Comparison of ENCODE assay signal across 9 cellular contexts in the genomic region with DNA sequence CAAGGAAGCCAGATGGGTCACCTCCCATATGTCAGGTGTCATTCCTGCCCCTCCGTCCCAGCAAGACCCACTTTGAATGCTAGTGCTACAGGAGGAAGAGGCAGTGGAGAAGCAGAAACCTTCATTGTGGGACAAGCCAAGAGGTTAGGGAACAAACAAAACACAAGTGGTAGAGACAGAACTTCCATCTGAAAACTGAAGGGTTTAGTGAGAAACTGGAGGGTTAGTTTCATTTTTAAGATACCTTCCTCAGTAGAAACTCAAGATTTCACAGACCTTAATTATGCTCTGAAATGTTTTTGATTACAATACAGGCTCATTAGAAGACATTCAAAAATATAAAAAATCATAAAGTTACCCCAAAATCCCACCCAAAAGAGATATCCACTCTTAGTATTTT. TPM values are rescaled to one million over a fixed set of nuclear protein-coding genes. Genes with fewer than 3 reads are reported as not detected.
DNase-seq lines count a peak whose midpoint lies in the region; ATAC-seq and TF ChIP-seq lines count a peak whose summit lies in the region.
"Had no signal": no experiment of that assay in that cellular context is flagged by ENCODE, and none has a peak within 500 bp of the region (broad histone marks: within the 10 kb centered on the region; RNA-seq: fewer than 3 reads in every experiment).

No MANE protein-coding gene starts in this region.

- H3K36me3 ChIP-seq in esophagus squamous epithelium: peaks cover 0 to 36% (median 0%) of the 10 kb centered on the region in 3 donors
- peaks cover 3% of the 10 kb centered on the region for H3K36me3 ChIP-seq in skeletal muscle satellite cell (ENCODE audit: insufficient read depth, low read length)
- no peaks in the 10 kb centered on the region for H3K36me3 ChIP-seq in PC-9 (ENCODE audit: low read depth)
- H3K36me3 ChIP-seq: MG63 had no signal

- H3K9me2 ChIP-seq in PC-9 (ENCODE audit: insufficient read depth): no peaks in the 10 kb centered on the region

- no peak overlapping the region for H2AFZ ChIP-seq in PC-9

- H3K9me3 ChIP-seq in esophagus squamous epithelium (no peaks in the 10 kb centered on the region), skeletal muscle satellite cell (replicated peaks; ENCODE audit: low read length) (no peaks in the 10 kb centered on the region), PC-9 (ENCODE audit: insufficient read depth, low read depth) (no peaks in the 10 kb centered on the region)
- H3K9me3 ChIP-seq: MG63 had no signal

- H3K4me3 ChIP-seq in esophagus squamous epithelium (no peak overlapping the region), skeletal muscle satellite cell (ENCODE audit: low read length) (peak overlapping the region; percentile 55), PC-9 (no peak overlapping the region)
- H3K4me3 ChIP-seq: MG63 had no signal

- no peak for TF ChIP-seq POLR2A in esophagus squamous epithelium (IDR thresholded peaks at IDR 0.05)

- DNase-seq in OCI-M1 (lab: John Stamatoyannopoulos, UW) (peak; percentile 3), esophagus squamous epithelium (lab: John Stamatoyannopoulos, UW) (no peak), PC-9 (no peak), ecto neural progenitor cell (ENCODE audit: low spot score) (no peak), iPS-NIHi11 (ENCODE audit: low spot score) (no peak)
- DNase-seq: MG63 had no signal

- H3K27me3 ChIP-seq in esophagus squamous epithelium: no peaks in the 10 kb centered on the region
- H3K27me3 ChIP-seq in skeletal muscle satellite cell (ENCODE audit: control insufficient read depth, insufficient read depth, low read length): no peaks in the 10 kb centered on the region
- no peaks in the 10 kb centered on the region for H3K27me3 ChIP-seq in PC-9 (ENCODE audit: insufficient read depth, low read depth)
- H3K27me3 ChIP-seq: MG63 had no signal

- H3K4me2 ChIP-seq in skeletal muscle satellite cell (ENCODE audit: low read length) (peak overlapping the region; percentile 81), PC-9 (no peak overlapping the region)

- H3F3A ChIP-seq in PC-9 (ENCODE audit: insufficient read depth, low read depth): peaks cover 12% of the 10 kb centered on the region; the same call in 1 of the 2 replicates

- no peaks in the 10 kb centered on the region for H4K20me1 ChIP-seq in PC-9 (ENCODE audit: insufficient read depth)

- H3K79me2 ChIP-seq in PC-9 (ENCODE audit: low read depth): no peaks in the 10 kb centered on the region

- ATAC-seq in GM21786 (IDR thresholded peaks at IDR 0.05; ENCODE audit: unreplicated experiment) (peak; percentile 26), GM21381 (IDR thresholded peaks at IDR 0.05; ENCODE audit: unreplicated experiment) (no peak)

- no TSS peak for BruUV-seq in PC-9 (replicated peaks; lab: Mats Ljungman, UMichigan)

- peak overlapping the region; percentile 13 to 72 (median 68) for H3K27ac ChIP-seq in esophagus squamous epithelium
- no peak overlapping the region for H3K27ac ChIP-seq in PC-9

- CTCF ChIA-PET in PC-9 (lab: Charles Lee): interaction anchor here (0.6 kb wide), 1 partner anchor 524 kb away, joined by 7 read pairs; no protein-coding TSS in a partner anchor

- TF ChIP-seq CTCF in esophagus squamous epithelium (IDR thresholded peaks at IDR 0.05) (no peak), PC-9 (conservative IDR thresholded peaks at IDR 0.05) (no peak)

- intact Hi-C loops in esophagus squamous epithelium (cut with DNase I): no loop called here
- intact Hi-C loops in PC-9 (cut with micrococcal nuclease; ENCODE audit: unreplicated experiment): no loop called here

- peak overlapping the region; percentile 35 for H3K9ac ChIP-seq in skeletal muscle satellite cell (ENCODE audit: low read depth, low read length)

- POLR2A ChIA-PET in PC-9 (lab: Charles Lee; ENCODE audit: unreplicated experiment): no interaction called here

- H3K4me1 ChIP-seq in esophagus squamous epithelium: peaks cover 0 to 36% (median 13%) of the 10 kb centered on the region in 3 donors
- H3K4me1 ChIP-seq in skeletal muscle satellite cell (ENCODE audit: control insufficient read depth, insufficient read depth, low read length): peaks cover 30% of the 10 kb centered on the region
- H3K4me1 ChIP-seq in PC-9 (replicated peaks; ENCODE audit: insufficient read depth): peaks cover 19% of the 10 kb centered on the region

- 43 to 50% methylated on average over 1 of the region's 1 CpG for WGBS in esophagus squamous epithelium, 2 donors

RNA-seq across cellular contexts. Expression of a gene that starts 24.3 kb away (rescaled TPM):
- total RNA-seq in esophagus squamous epithelium (10 to 100 TPM; 13.4 to 21.7 (median 16.6) TPM), PC-9 (2021) (15.4 and 18.5 TPM in 2 replicates)
- 4.3 and 4.8 TPM in 2 replicates for total RNA-seq in skeletal muscle satellite cell (2012; rRNA removed)

RNA-seq across cellular contexts. Expression of a gene that starts 24.4 kb away (rescaled TPM):
- total RNA-seq in esophagus squamous epithelium: 10 to 100 TPM in 2 of 4 donors, 1 to 10 TPM in 2; 6.5 to 14.2 (median 9.3) TPM
- 3.3 and 3.5 TPM in 2 replicates for total RNA-seq in skeletal muscle satellite cell (2012; rRNA removed)
- total RNA-seq in PC-9 (2021): 15.5 and 18.6 TPM in 2 replicates
